In genomic region chr2:196068271-196069209, GRCh38 we compare ENCODE assay signal across 8 cellular contexts. TPM values are rescaled to one million over a fixed set of nuclear protein-coding genes. Genes with fewer than 3 reads are reported as not detected.
A peak's percentile ranks its signal among the peaks of the same experiment; 100 is the strongest.
DNase-seq lines count a peak whose midpoint lies in the region; ATAC-seq and TF ChIP-seq lines count a peak whose summit lies in the region.

Gene DNAH7 (minus strand): TSS chr2:196068837. CDS start chr2:196068711, 126 bp downstream.

- peak within 1 kb of the TSS; percentile 20 to 89 (median 85) for H3K27ac Mint-ChIP-seq in CD4-positive, CD25-positive, alpha-beta regulatory T cell

- intact Hi-C loops in right lobe of liver (cut with DNase I): no loop called here

- peaks cover 16% of the 10 kb centered on the region for H3K4me1 ChIP-seq in CD4-positive, CD25-positive, alpha-beta regulatory T cell (ENCODE audit: control insufficient read depth, insufficient read depth, low read length, poor library complexity, severe bottlenecking)
- H3K4me1 ChIP-seq in duodenal mucosa (ENCODE audit: control insufficient read depth in 1 of 2, insufficient read depth in 2 of 2, low read length in 2 of 2) (peaks cover 3% of the 10 kb centered on the region in 2 donors), right lobe of liver (peaks cover 0 to 7% (median 2%) of the 10 kb centered on the region in 4 donors)

- peak; percentile 63 to 94 (median 73) for TF ChIP-seq CTCF in right lobe of liver (IDR thresholded peaks at IDR 0.05)

- peak; percentile 96 for ATAC-seq in CD4-positive, CD25-positive, alpha-beta regulatory T cell (ENCODE audit: low read depth in 2 of 2)
- ATAC-seq in GM19397 (IDR thresholded peaks at IDR 0.05; ENCODE audit: unreplicated experiment) (peak; percentile 99), HG03558 (IDR thresholded peaks at IDR 0.05; ENCODE audit: extremely low read depth, unreplicated experiment) (peak; percentile 99), right lobe of liver (peak; percentile 98 to 99 (median 98))

- no peaks in the 10 kb centered on the region for H3K9me3 ChIP-seq in CD4-positive, CD25-positive, alpha-beta regulatory T cell (ENCODE audit: control insufficient read depth in 2 of 2, low read length in 2 of 2)
- H3K9me3 ChIP-seq in duodenal mucosa (ENCODE audit: control insufficient read depth in 1 of 2, low read length in 2 of 2): no peaks in the 10 kb centered on the region
- no peaks in the 10 kb centered on the region for H3K9me3 ChIP-seq in right lobe of liver

- H3K27ac ChIP-seq in CD4-positive, CD25-positive, alpha-beta regulatory T cell (ENCODE audit: insufficient read depth, low read length, poor library complexity, severe bottlenecking): no peak within 1 kb of the TSS
- H3K27ac ChIP-seq in duodenal mucosa (ENCODE audit: low read depth, low read length) (peak within 1 kb of the TSS; percentile 70), right lobe of liver (peak within 1 kb of the TSS in 1 of 3 donors; percentile 54)

- H3K9me3 Mint-ChIP-seq in CD4-positive, CD25-positive, alpha-beta regulatory T cell: no peaks in the 10 kb centered on the region

- peaks cover 11% of the 10 kb centered on the region for H3K27me3 ChIP-seq in CD4-positive, CD25-positive, alpha-beta regulatory T cell (ENCODE audit: control insufficient read depth, insufficient read depth, low read length)
- H3K27me3 ChIP-seq in duodenal mucosa (ENCODE audit: control insufficient read depth in 1 of 2, insufficient read depth in 2 of 2, low read length in 2 of 2): no peaks in the 10 kb centered on the region
- H3K27me3 ChIP-seq in right lobe of liver: no peaks in the 10 kb centered on the region

- H3K36me3 ChIP-seq in CD4-positive, CD25-positive, alpha-beta regulatory T cell (ENCODE audit: control insufficient read depth, insufficient read depth, low read length): no peaks in the 10 kb centered on the region
- H3K36me3 ChIP-seq in duodenal mucosa (ENCODE audit: control insufficient read depth in 1 of 2, insufficient read depth in 2 of 2, low read length in 2 of 2) (no peaks in the 10 kb centered on the region), right lobe of liver (no peaks in the 10 kb centered on the region)

- WGBS in right lobe of liver (ENCODE audit: insufficient coverage, low coverage, low lambda C conversion rate, missing lambda C conversion rate): 4% methylated on average over 9 of the region's 53 CpGs

- H3K36me3 Mint-ChIP-seq in CD4-positive, CD25-positive, alpha-beta regulatory T cell: no peaks in the 10 kb centered on the region

- peak within 1 kb of the TSS; percentile 83 to 92 (median 87) for H3K4me3 Mint-ChIP-seq in CD4-positive, CD25-positive, alpha-beta regulatory T cell

- peak within 1 kb of the TSS; percentile 73 for H3K4me3 ChIP-seq in CD4-positive, CD25-positive, alpha-beta regulatory T cell (ENCODE audit: low read depth, low read length)
- H3K4me3 ChIP-seq in duodenal mucosa (ENCODE audit: low read depth in 1 of 2, low read length in 2 of 2): peak within 1 kb of the TSS; percentile 96 to 99
- H3K4me3 ChIP-seq in right lobe of liver: peak within 1 kb of the TSS; percentile 76 to 96 (median 91)

- peak; percentile 33 for TF ChIP-seq POLR2A in right lobe of liver (IDR thresholded peaks at IDR 0.05)

- peak within 1 kb of the TSS; percentile 64 to 72 for H3K9ac ChIP-seq in duodenal mucosa (ENCODE audit: low read depth in 1 of 2, low read length in 2 of 2)

- H3K4me1 Mint-ChIP-seq in CD4-positive, CD25-positive, alpha-beta regulatory T cell: peaks cover 6 to 16% (median 9%) of the 10 kb centered on the region in 4 donors

- peaks cover 18% of the 10 kb centered on the region for H3K27me3 Mint-ChIP-seq in CD4-positive, CD25-positive, alpha-beta regulatory T cell

- peak; percentile 80 to 94 (median 90) for DNase-seq in CD4-positive, CD25-positive, alpha-beta regulatory T cell
- DNase-seq in NCI-H748 treated with DMSO at 0.1 percent for 48 hours (lab: John Stamatoyannopoulos, UW) (peak; percentile 83), right lobe of liver (peak; percentile 93 to 94 (median 93))
- DNase-seq in activated CD4-positive, alpha-beta T cell treated with anti-CD3 and anti-CD28 coated beads, Interleukin-2, amount 50 U/mL, for 48 hours: peak; percentile 92 to 93
- DNase-seq in stimulated activated CD4-positive, alpha-beta T cell treated with anti-CD3 and anti-CD28 coated beads, Interleukin-4, amount 100 ng/mL, for 24 hours: peak; percentile 92

RNA-seq across cellular contexts. Expression of gene DNAH7, which starts in this region (rescaled TPM):
- total RNA-seq in CD4-positive, CD25-positive, alpha-beta regulatory T cell: not detected
- polyA plus RNA-seq in CD4-positive, CD25-positive, alpha-beta regulatory T cell: not detected
- under 1 TPM; 0.12 to 0.35 (median 0.26) TPM for total RNA-seq in right lobe of liver

Comparison
In these comparisons a context has a peak if more than half of its experiments do, and no peak if none do; other contexts are left out.
1. Peak in DNase-seq, ATAC-seq and H3K4me3 ChIP-seq in CD4-positive, CD25-positive, alpha-beta regulatory T cell; RNA of the gene not detected or under 1 TPM.
2. Peak in DNase-seq, ATAC-seq and H3K4me3 ChIP-seq in right lobe of liver; RNA of the gene not detected or under 1 TPM.